In the genomic region with DNA sequence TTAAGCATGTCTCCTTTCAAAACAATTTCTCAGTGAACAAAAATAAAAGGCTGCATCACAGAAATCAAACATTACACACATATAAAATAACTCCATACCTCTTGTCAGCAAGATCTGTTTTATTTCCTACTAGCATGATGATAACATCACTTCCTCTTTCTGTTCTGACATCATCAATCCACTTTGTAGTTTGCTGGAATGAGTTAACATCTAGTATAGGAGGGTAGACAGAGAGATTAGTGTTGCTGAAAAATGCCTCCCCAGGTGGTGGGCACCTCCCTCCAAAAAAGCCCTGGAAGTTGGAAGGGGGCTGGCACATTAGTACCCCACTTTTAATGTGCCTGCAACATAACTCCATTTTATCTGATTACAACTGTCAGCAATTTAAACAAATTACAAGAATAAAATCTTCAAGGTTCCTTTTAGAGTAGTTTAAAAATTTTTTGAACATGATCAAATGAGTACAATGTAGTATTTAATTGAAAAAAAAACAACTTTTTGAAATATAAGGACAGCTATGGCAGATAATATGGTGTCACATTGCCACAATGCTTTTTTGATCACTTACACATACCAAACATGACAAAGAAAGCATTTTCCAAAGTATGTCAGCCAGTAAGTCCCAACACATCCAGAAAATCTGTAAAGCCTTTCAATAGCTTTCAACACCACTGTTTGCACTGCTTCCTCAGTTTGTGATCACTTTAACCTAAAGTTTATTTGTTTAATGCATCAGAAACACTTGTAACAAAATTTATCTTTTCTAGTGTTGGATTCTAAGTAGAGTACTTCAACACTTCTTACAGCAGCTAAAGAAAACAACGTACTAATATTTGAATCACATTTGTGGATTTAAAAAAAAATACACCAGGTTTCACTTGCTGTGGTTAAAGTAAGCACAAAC, we compare ENCODE assay signal across 13 cellular contexts. TPM values are rescaled to one million over a fixed set of nuclear protein-coding genes. Genes with fewer than 3 reads are reported as not detected.
A peak's percentile ranks its signal among the peaks of the same experiment; 100 is the strongest.
DNase-seq lines count a peak whose midpoint lies in the region; ATAC-seq and TF ChIP-seq lines count a peak whose summit lies in the region.
"Had no signal": no experiment of that assay in that cellular context is flagged by ENCODE, and none has a peak within 500 bp of the region (broad histone marks: within the 10 kb centered on the region; RNA-seq: fewer than 3 reads in every experiment).

No MANE protein-coding gene starts in this region.

- H3K27me3 Mint-ChIP-seq in activated T-helper 1 cell treated with anti-CD3 and anti-CD28 coated beads, Interleukin-12 subunit alpha, Interleukin-12 subunit beta, Interleukin-2, Interleukin-4 antibody, amounts not matched to agents 30 ng/mL and 10 ng/mL and 1 ng/mL, durations not matched to agents 14 hours and 24 hours and 36 hours (ENCODE audit: insufficient read depth), result no peaks in the 10 kb centered on the region
- H3K27me3 Mint-ChIP-seq in naive B cell, result no peaks in the 10 kb centered on the region
- no peaks in the 10 kb centered on the region for H3K27me3 Mint-ChIP-seq in H9 (ENCODE audit: low read depth)

- no peak overlapping the region for H2BK5ac ChIP-seq in H9 (ENCODE audit: insufficient read length, low read length)

- peaks cover 3% of the 10 kb centered on the region for H3K79me1 ChIP-seq in H9 (ENCODE audit: insufficient read depth, low read depth, low read length, poor library complexity, severe bottlenecking)

- H3K27me3 ChIP-seq in Peyer's patch (no peaks in the 10 kb centered on the region), H9 (ENCODE audit: insufficient read depth, low read length) (no peaks in the 10 kb centered on the region)
- H3K27me3 ChIP-seq: breast epithelium, gastroesophageal sphincter, thyroid gland had no signal

- no peak for TF ChIP-seq CTCF in omental fat pad (IDR thresholded peaks at IDR 0.05)
- TF ChIP-seq CTCF in Peyer's patch (IDR thresholded peaks at IDR 0.05), result no peak
- TF ChIP-seq CTCF in H9 (conservative IDR thresholded peaks at IDR 0.05), result no peak

- H3K18ac ChIP-seq in H9 (ENCODE audit: insufficient read length, low read depth, low read length), result no peak overlapping the region

- H2AK5ac ChIP-seq in H9 (ENCODE audit: insufficient read length, low read length), result no peak overlapping the region

- H4K20me1 ChIP-seq in H9 (ENCODE audit: control insufficient read depth, insufficient read depth, insufficient read length), result no peaks in the 10 kb centered on the region

- ATAC-seq in naive B cell (ENCODE audit: low read depth in 2 of 2) (peak; percentile 59 to 68), omental fat pad (ENCODE audit: low FRiP score) (no peak)
- ATAC-seq: gastroesophageal sphincter had no signal

- H4K8ac ChIP-seq in H9 (replicated peaks; ENCODE audit: insufficient read length, low read depth, low read length), result no peak overlapping the region

- H3K36me3 Mint-ChIP-seq in activated T-helper 1 cell treated with anti-CD3 and anti-CD28 coated beads, Interleukin-12 subunit alpha, Interleukin-12 subunit beta, Interleukin-2, Interleukin-4 antibody, amounts not matched to agents 30 ng/mL and 10 ng/mL and 1 ng/mL, durations not matched to agents 14 hours and 24 hours and 36 hours (ENCODE audit: low read depth), result peaks cover 22% of the 10 kb centered on the region
- H3K36me3 Mint-ChIP-seq in naive B cell, result peaks cover 0 to 13% of the 10 kb centered on the region in 2 donors
- peaks cover 4 to 40% (median 22%) of the 10 kb centered on the region in 3 experiments; a peak in 6 of 7 replicates for H3K36me3 Mint-ChIP-seq in H9 (ENCODE audit: insufficient read depth in 1 of 3, low read depth in 3 of 3)

- no peak overlapping the region for H3K23ac ChIP-seq in H9 (ENCODE audit: insufficient read length, low read depth, low read length)

- H4K91ac ChIP-seq in H9 (ENCODE audit: insufficient read length, low read depth, low read length), result no peak overlapping the region

- DNase-seq in GDM1 (lab: John Stamatoyannopoulos, UW) (peak; percentile 13), M059J (ENCODE audit: low read depth) (peak; percentile 4), naive B cell (no peak), omental fat pad (ENCODE audit: low spot score) (no peak), Peyer's patch (no peak), H9 (no peak), NCI-H187 (lab: John Stamatoyannopoulos, UW) (no peak)
- no peak for DNase-seq in activated T-helper 1 cell treated with anti-CD3 and anti-CD28 coated beads, Interleukin-12 subunit alpha, Interleukin-12 subunit beta, Interleukin-2, Interleukin-4 antibody, amounts not matched to agents 30 ng/mL and 10 ng/mL and 1 ng/mL, durations not matched to agents 14 hours and 24 hours and 36 hours (ENCODE audit: low spot score)
- DNase-seq: activated CD4-positive, alpha-beta T cell treated with anti-CD3 and anti-CD28 coated beads, Interleukin-2, amount 50 U/mL, for 48 hours; MM.1S; thyroid gland had no signal

- H4K5ac ChIP-seq in H9 (ENCODE audit: insufficient read length, low read depth, low read length), result no peak overlapping the region

- no peaks in the 10 kb centered on the region for H3K79me2 ChIP-seq in H9 (ENCODE audit: insufficient read depth, low read length)

- no peak overlapping the region for H3T11ph ChIP-seq in H9 (ENCODE audit: low read length)

- H3K4ac ChIP-seq in H9 (ENCODE audit: low read depth, low read length), result no peak overlapping the region

- no peak overlapping the region for H3K4me2 ChIP-seq in H9 (ENCODE audit: insufficient read depth, insufficient read length, low read length)

- H3K4me1 ChIP-seq in Peyer's patch (no peaks in the 10 kb centered on the region), H9 (ENCODE audit: insufficient read depth, low read length) (no peaks in the 10 kb centered on the region)
- H3K4me1 ChIP-seq: breast epithelium had no signal

- no peak for TF ChIP-seq POLR2A in Peyer's patch (IDR thresholded peaks at IDR 0.05)

- H3K23me2 ChIP-seq in H9 (ENCODE audit: insufficient read length, low read depth, low read length, poor library complexity, severe bottlenecking), result no peaks in the 10 kb centered on the region

- H3K14ac ChIP-seq in H9 (ENCODE audit: insufficient read depth, low read length), result no peak overlapping the region

- no peak overlapping the region for H3K4me3 Mint-ChIP-seq in activated T-helper 1 cell treated with anti-CD3 and anti-CD28 coated beads, Interleukin-12 subunit alpha, Interleukin-12 subunit beta, Interleukin-2, Interleukin-4 antibody, amounts not matched to agents 30 ng/mL and 10 ng/mL and 1 ng/mL, durations not matched to agents 14 hours and 24 hours and 36 hours
- no peak overlapping the region for H3K4me3 Mint-ChIP-seq in naive B cell
- no peak overlapping the region for H3K4me3 Mint-ChIP-seq in H9

- no peak overlapping the region for H3K27ac ChIP-seq in Peyer's patch
- no peak overlapping the region for H3K27ac ChIP-seq in H9 (ENCODE audit: insufficient read length, low read depth, low read length)
- H3K27ac ChIP-seq: breast epithelium, gastroesophageal sphincter had no signal

- H3K4me1 Mint-ChIP-seq in activated T-helper 1 cell treated with anti-CD3 and anti-CD28 coated beads, Interleukin-12 subunit alpha, Interleukin-12 subunit beta, Interleukin-2, Interleukin-4 antibody, amounts not matched to agents 30 ng/mL and 10 ng/mL and 1 ng/mL, durations not matched to agents 14 hours and 24 hours and 36 hours (ENCODE audit: low read depth), result peaks cover 12% of the 10 kb centered on the region
- H3K4me1 Mint-ChIP-seq in naive B cell, result peaks cover 4 to 6% (median 5%) of the 10 kb centered on the region in 3 donors
- no peaks in the 10 kb centered on the region for H3K4me1 Mint-ChIP-seq in H9

- no peaks in the 10 kb centered on the region for H3K9me3 Mint-ChIP-seq in activated T-helper 1 cell treated with anti-CD3 and anti-CD28 coated beads, Interleukin-12 subunit alpha, Interleukin-12 subunit beta, Interleukin-2, Interleukin-4 antibody, amounts not matched to agents 30 ng/mL and 10 ng/mL and 1 ng/mL, durations not matched to agents 14 hours and 24 hours and 36 hours
- H3K9me3 Mint-ChIP-seq in naive B cell, result peaks cover 0 to 3% (median 0%) of the 10 kb centered on the region in 7 donors
- H3K9me3 Mint-ChIP-seq in H9, result no peaks in the 10 kb centered on the region

- peak overlapping the region; percentile 79 for H3K27ac Mint-ChIP-seq in activated T-helper 1 cell treated with anti-CD3 and anti-CD28 coated beads, Interleukin-12 subunit alpha, Interleukin-12 subunit beta, Interleukin-2, Interleukin-4 antibody, amounts not matched to agents 30 ng/mL and 10 ng/mL and 1 ng/mL, durations not matched to agents 14 hours and 24 hours and 36 hours
- H3K27ac Mint-ChIP-seq in naive B cell (peak overlapping the region in 5 of 6 donors; percentile 63 to 87 (median 70)), H9 (no peak overlapping the region; a peak in 1 of 7 replicates)

- intact Hi-C loops in activated T-helper 1 cell treated with anti-CD3 and anti-CD28 coated beads, Interleukin-12 subunit alpha, Interleukin-12 subunit beta, Interleukin-2, Interleukin-4 antibody, amounts not matched to agents 30 ng/mL and 10 ng/mL and 1 ng/mL, durations not matched to agents 14 hours and 24 hours and 36 hours (cut with micrococcal nuclease), result no loop called here

- no peak overlapping the region for H3K9ac ChIP-seq in H9 (ENCODE audit: extremely low read depth, insufficient read length, low read length)

- no peak overlapping the region for H3K56ac ChIP-seq in H9 (ENCODE audit: insufficient read length, low read depth, low read length)

- no peak overlapping the region for H2BK15ac ChIP-seq in H9 (ENCODE audit: low read depth, low read length)

- no peak overlapping the region for H2BK20ac ChIP-seq in H9 (ENCODE audit: low read depth, low read length, poor library complexity, severe bottlenecking)

- H3K9me3 ChIP-seq in Peyer's patch, result no peaks in the 10 kb centered on the region
- H3K9me3 ChIP-seq in H9 (ENCODE audit: control insufficient read depth, low read depth, low read length), result no peaks in the 10 kb centered on the region
- H3K9me3 ChIP-seq: breast epithelium, gastroesophageal sphincter, thyroid gland had no signal

- H3K4me3 ChIP-seq in Peyer's patch, result no peak overlapping the region
- H3K4me3 ChIP-seq: breast epithelium, gastroesophageal sphincter, thyroid gland had no signal

- WGBS in H9 (ENCODE audit: extremely low coverage, insufficient read length, low lambda C conversion rate), result no CpG with 5 or more reads among the region's 1 CpG

- H3K36me3 ChIP-seq in Peyer's patch, result peaks cover 0 to 28% (median 0%) of the 10 kb centered on the region in 3 donors
- H3K36me3 ChIP-seq: breast epithelium had no signal

- no peak overlapping the region for H2BK120ac ChIP-seq in H9 (ENCODE audit: low read depth, low read length, poor library complexity, severe bottlenecking)

- no peak overlapping the region for H2BK12ac ChIP-seq in H9 (ENCODE audit: insufficient read length, low read depth, low read length)

- H2AFZ ChIP-seq in H9 (ENCODE audit: low read length), result no peak overlapping the region

RNA-seq across cellular contexts. Expression of a gene that starts 44.5 kb away (rescaled TPM):
- 87.9 and 89.7 TPM in 2 replicates for total RNA-seq in M059J (2014; rRNA removed; shearing (Covaris generic))
- total RNA-seq in activated T-helper 1 cell treated with anti-CD3 and anti-CD28 coated beads, Interleukin-12 subunit alpha, Interleukin-12 subunit beta, Interleukin-2, Interleukin-4 antibody, amounts not matched to agents 30 ng/mL and 10 ng/mL and 1 ng/mL, durations not matched to agents 14 hours and 24 hours and 36 hours, result 81.9 and 88.0 TPM in 2 replicates
- polyA plus RNA-seq in naive B cell (ENCODE audit: low read depth in 6 of 6), result 10 to 100 TPM; 73.5 to 94.5 (median 84.2) TPM
- total RNA-seq in omental fat pad (100 to 1,000 TPM; 107 to 145 (median 118) TPM), Peyer's patch (100 to 1,000 TPM in 3 of 4 donors, 10 to 100 TPM in 1; 76.7 to 198 (median 182) TPM), H9 (2021) (72.8 and 74.4 TPM in 2 replicates)

Comparison
In these comparisons a context has a peak if more than half of its experiments do, and no peak if none do; other contexts are left out.
1. DNase-seq: peak in GDM1 (single experiment) and M059J (single experiment); none in activated T-helper 1 cell treated with anti-CD3 and anti-CD28 coated beads, Interleukin-12 subunit alpha, Interleukin-12 subunit beta, Interleukin-2, Interleukin-4 antibody, amounts not matched to agents 30 ng/mL and 10 ng/mL and 1 ng/mL, durations not matched to agents 14 hours and 24 hours and 36 hours (single experiment), naive B cell (single experiment), omental fat pad (single experiment), Peyer's patch (0 of 3), H9 (single experiment) and NCI-H187 (0 of 2).
2. H3K27ac Mint-ChIP-seq: peak in activated T-helper 1 cell treated with anti-CD3 and anti-CD28 coated beads, Interleukin-12 subunit alpha, Interleukin-12 subunit beta, Interleukin-2, Interleukin-4 antibody, amounts not matched to agents 30 ng/mL and 10 ng/mL and 1 ng/mL, durations not matched to agents 14 hours and 24 hours and 36 hours (single experiment) and naive B cell (5 of 6); none in H9 (0 of 3).